In the genomic region with DNA sequence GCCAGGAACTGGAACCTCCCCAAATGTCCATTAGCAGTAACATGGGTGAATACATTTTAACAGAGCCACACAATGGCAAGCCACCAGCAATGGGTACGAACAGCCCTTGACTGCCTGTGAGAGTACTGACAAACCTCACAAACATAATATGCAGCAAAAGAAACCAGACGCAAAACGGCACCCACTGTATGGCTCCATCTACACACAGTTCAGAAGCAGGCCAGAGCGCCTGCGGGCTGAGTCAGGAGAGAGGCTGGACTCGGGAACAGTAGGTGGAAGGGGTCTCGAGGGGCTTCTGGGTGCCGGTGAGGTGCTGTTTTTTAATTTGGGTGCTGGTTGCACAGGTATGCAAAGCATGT, we compare ENCODE assay signal across 9 cellular contexts.
A peak's percentile ranks its signal among the peaks of the same experiment; 100 is the strongest.
DNase-seq lines count a peak whose midpoint lies in the region; ATAC-seq and TF ChIP-seq lines count a peak whose summit lies in the region.
"Had no signal": no experiment of that assay in that cellular context is flagged by ENCODE, and none has a peak within 500 bp of the region (broad histone marks: within the 10 kb centered on the region; RNA-seq: fewer than 3 reads in every experiment).

No MANE protein-coding gene starts in this region.

- H3K27ac Mint-ChIP-seq in activated naive CD8-positive, alpha-beta T cell: peak overlapping the region; percentile 93

- TF ChIP-seq CTCF in upper lobe of right lung (IDR thresholded peaks at IDR 0.05): no peak
- TF ChIP-seq CTCF in GM13977 (IDR thresholded peaks at IDR 0.05; ENCODE audit: extremely low read depth, insufficient read depth, missing control alignments): no peak

- H3K4me3 ChIP-seq in mesenchymal stem cell (ENCODE audit: insufficient read depth in 1 of 2, low read depth in 1 of 2, low read length in 2 of 2): peak overlapping the region in 1 of 2 experiments; percentile 77
- H3K4me3 ChIP-seq in upper lobe of right lung: no peak overlapping the region
- H3K4me3 ChIP-seq: SK-N-MC had no signal

- H3K27ac ChIP-seq in mesenchymal stem cell (ENCODE audit: low read length, poor library complexity, severe bottlenecking): no peak overlapping the region
- peak overlapping the region; percentile 85 for H3K27ac ChIP-seq in upper lobe of right lung
- H3K27ac ChIP-seq: SK-N-MC had no signal

- no peak overlapping the region for H2AFZ ChIP-seq in mesenchymal stem cell (ENCODE audit: low read depth, low read length)

- peak overlapping the region in 1 of 2 experiments; percentile 86 for H2BK12ac ChIP-seq in mesenchymal stem cell (ENCODE audit: low read length in 2 of 2)

- H2BK5ac ChIP-seq in mesenchymal stem cell (ENCODE audit: low read depth, low read length, poor library complexity, severe bottlenecking): no peak overlapping the region

- H2BK15ac ChIP-seq in mesenchymal stem cell (ENCODE audit: low read depth, poor library complexity, severe bottlenecking): no peak overlapping the region

- no peaks in the 10 kb centered on the region for H3K9me3 ChIP-seq in mesenchymal stem cell (ENCODE audit: control insufficient read depth, low read length)
- no peaks in the 10 kb centered on the region for H3K9me3 ChIP-seq in upper lobe of right lung

- H2AK5ac ChIP-seq in mesenchymal stem cell (ENCODE audit: low read length, severe bottlenecking): no peak overlapping the region

- H3K14ac ChIP-seq in mesenchymal stem cell (ENCODE audit: low read length in 2 of 2): peak overlapping the region in 1 of 2 experiments; percentile 41

- no peaks in the 10 kb centered on the region for H3K9me3 Mint-ChIP-seq in activated naive CD8-positive, alpha-beta T cell (ENCODE audit: low read depth)

- WGBS in mesenchymal stem cell: 74% methylated on average over 8 of the region's 8 CpGs

- H3K36me3 Mint-ChIP-seq in activated naive CD8-positive, alpha-beta T cell: peaks cover 2% of the 10 kb centered on the region

- no peaks in the 10 kb centered on the region for H3K79me1 ChIP-seq in mesenchymal stem cell (replicated peaks; ENCODE audit: low read length, poor library complexity, severe bottlenecking)

- H2BK120ac ChIP-seq in mesenchymal stem cell (ENCODE audit: low read depth, low read length): no peak overlapping the region

- H4K91ac ChIP-seq in mesenchymal stem cell (ENCODE audit: low read length): no peak overlapping the region

- H3K4me1 ChIP-seq in mesenchymal stem cell (ENCODE audit: control insufficient read depth, insufficient read depth, low read depth, low read length): peaks cover 45% of the 10 kb centered on the region
- peaks cover 19% of the 10 kb centered on the region for H3K4me1 ChIP-seq in upper lobe of right lung

- peak; percentile 23 for DNase-seq in activated T-cell treated with anti-CD3 and anti-CD28 coated beads, Interleukin-2, amount 50 U/mL, for 1 hour
- DNase-seq in activated T-cell treated with anti-CD3 and anti-CD28 coated beads for 4 hours: no peak
- DNase-seq in mesenchymal stem cell: no peak
- peak; percentile 51 for DNase-seq in upper lobe of right lung
- DNase-seq in GM13977 (ENCODE audit: low spot score): no peak
- no peak for DNase-seq in NCI-H226
- DNase-seq in retina: no peak

- no peaks in the 10 kb centered on the region for H3K27me3 Mint-ChIP-seq in activated naive CD8-positive, alpha-beta T cell

- H3K4ac ChIP-seq in mesenchymal stem cell (ENCODE audit: low read depth in 1 of 2, low read length in 2 of 2): peak overlapping the region in 1 of 2 experiments; percentile 43

- H3K18ac ChIP-seq in mesenchymal stem cell (ENCODE audit: low read depth in 1 of 2, low read length in 2 of 2): peak overlapping the region in 1 of 2 experiments; percentile 69

- intact Hi-C loops in upper lobe of right lung (cut with DNase I): no loop called here

- no peaks in the 10 kb centered on the region for H3K36me3 ChIP-seq in mesenchymal stem cell (ENCODE audit: control insufficient read depth in 1 of 2, insufficient read depth in 2 of 2, low read depth in 1 of 2, low read length in 2 of 2)
- H3K36me3 ChIP-seq in upper lobe of right lung: no peaks in the 10 kb centered on the region

- in situ Hi-C loops in GM13977 (cut with MboI; ENCODE audit: low pct_unique_long_range_greater_than_20kb, low sequenced_read_pairs, unreplicated experiment): no loop called here

- no peaks in the 10 kb centered on the region for H3K27me3 ChIP-seq in mesenchymal stem cell (ENCODE audit: control insufficient read depth in 1 of 2, insufficient read depth in 1 of 2, low read length in 2 of 2)
- no peaks in the 10 kb centered on the region for H3K27me3 ChIP-seq in upper lobe of right lung

- H3K23ac ChIP-seq in mesenchymal stem cell (ENCODE audit: low read length in 2 of 2): no peak overlapping the region

- peak overlapping the region; percentile 82 for H3K4me3 Mint-ChIP-seq in activated naive CD8-positive, alpha-beta T cell

- H3K9ac ChIP-seq in mesenchymal stem cell (ENCODE audit: low read length): peak overlapping the region; percentile 80

- H3K4me2 ChIP-seq in mesenchymal stem cell (ENCODE audit: low read length, poor library complexity, severe bottlenecking): no peak overlapping the region

- peaks cover 44% of the 10 kb centered on the region for H3K4me1 Mint-ChIP-seq in activated naive CD8-positive, alpha-beta T cell (ENCODE audit: low read depth)

- H4K8ac ChIP-seq in mesenchymal stem cell (ENCODE audit: low read length): no peak overlapping the region

- ATAC-seq in upper lobe of right lung: no peak

Comparison
In these comparisons a context has a peak if more than half of its experiments do, and no peak if none do; other contexts are left out.
1. DNase-seq: peak in activated T-cell treated with anti-CD3 and anti-CD28 coated beads, Interleukin-2, amount 50 U/mL, for 1 hour (single experiment) and upper lobe of right lung (single experiment); none in activated T-cell treated with anti-CD3 and anti-CD28 coated beads for 4 hours (single experiment), mesenchymal stem cell (single experiment), GM13977 (single experiment), NCI-H226 (single experiment) and retina (single experiment).